Comparison of ENCODE assay signal across 8 cellular contexts in genomic region chr5:140251527-140251973, GRCh38. TPM values are rescaled to one million over a fixed set of nuclear protein-coding genes. Genes with fewer than 3 reads are reported as not detected.
DNase-seq lines count a peak whose midpoint lies in the region; ATAC-seq, FAIRE-seq and TF ChIP-seq lines count a peak whose summit lies in the region.

No MANE protein-coding gene starts in this region.

- in situ Hi-C loops in GM13977 (cut with MboI; ENCODE audit: low pct_unique_long_range_greater_than_20kb, low sequenced_read_pairs, unreplicated experiment) = no loop called here

- DNase-seq in T-helper 2 cell (peak in 3 of 5 experiments; percentile 30 to 84 (median 43)), bronchial epithelial cell (ENCODE audit: low read depth) (peak; percentile 92), psoas muscle (peak in 1 of 2 donors; percentile 49), NCI-H1417 (lab: John Stamatoyannopoulos, UW) (no peak), GM13977 (ENCODE audit: low spot score) (no peak)

- 42 to 65% (median 42%) methylated on average over 5 of the region's 5 CpGs for WGBS in psoas muscle, 3 donors

- peak overlapping the region; percentile 88 for H3K27ac ChIP-seq in psoas muscle

- H3K4me3 ChIP-seq in bronchial epithelial cell (ENCODE audit: low read depth, low read length) = no peak overlapping the region
- H3K4me3 ChIP-seq in psoas muscle = no peak overlapping the region

- ATAC-seq in GM18861 (IDR thresholded peaks at IDR 0.05; ENCODE audit: unreplicated experiment) (peak; percentile 80), HG03342 (IDR thresholded peaks at IDR 0.05; ENCODE audit: unreplicated experiment) (peak; percentile 73), psoas muscle (peak; percentile 49 to 82 (median 74)), HG02870 (IDR thresholded peaks at IDR 0.05; ENCODE audit: unreplicated experiment) (no peak)

- no peaks in the 10 kb centered on the region for H3K9me3 ChIP-seq in psoas muscle

- no peak for TF ChIP-seq CTCF in bronchial epithelial cell (IDR thresholded peaks at IDR 0.05; ENCODE audit: insufficient read depth, low read length, severe bottlenecking)
- no peak for TF ChIP-seq CTCF in psoas muscle (IDR thresholded peaks at IDR 0.05)
- no peak for TF ChIP-seq CTCF in GM13977 (IDR thresholded peaks at IDR 0.05; ENCODE audit: extremely low read depth, insufficient read depth, missing control alignments)

- FAIRE-seq in bronchial epithelial cell (lab: Jason Lieb, UNC) = no peak

- intact Hi-C loops in psoas muscle (cut with DNase I) = no loop called here

- no peaks in the 10 kb centered on the region for H3K36me3 ChIP-seq in bronchial epithelial cell (ENCODE audit: control insufficient read depth, insufficient read depth, low read length)
- H3K36me3 ChIP-seq in psoas muscle (ENCODE audit: insufficient read depth in 1 of 2, low read depth in 1 of 2) = peaks cover 0 to 11% of the 10 kb centered on the region in 2 donors

- H3K4me1 ChIP-seq in psoas muscle = peaks cover 61% of the 10 kb centered on the region

- H3K27me3 ChIP-seq in bronchial epithelial cell (ENCODE audit: control insufficient read depth, insufficient read depth, low read length) = no peaks in the 10 kb centered on the region
- H3K27me3 ChIP-seq in psoas muscle (ENCODE audit: insufficient read depth in 3 of 3, low read length in 2 of 3) = no peaks in the 10 kb centered on the region

RNA-seq across cellular contexts. Expression of gene PFDN1, which starts 51.4 kb away (rescaled TPM):
- total RNA-seq in bronchial epithelial cell (34.5 and 38.1 TPM in 2 replicates), psoas muscle (10 to 100 TPM; 35.9 to 55.0 (median 42.3) TPM)
- polyA plus RNA-seq in psoas muscle = 100 to 1,000 TPM in 1 of 3 donors, 10 to 100 TPM in 2; 84.2 to 115 (median 90.6) TPM

Comparison
In these comparisons a context has a peak if more than half of its experiments do, and no peak if none do; other contexts are left out.
1. DNase-seq: peak in T-helper 2 cell (3 of 5) and bronchial epithelial cell (single experiment); none in NCI-H1417 (0 of 3) and GM13977 (single experiment).